In the genomic region with DNA sequence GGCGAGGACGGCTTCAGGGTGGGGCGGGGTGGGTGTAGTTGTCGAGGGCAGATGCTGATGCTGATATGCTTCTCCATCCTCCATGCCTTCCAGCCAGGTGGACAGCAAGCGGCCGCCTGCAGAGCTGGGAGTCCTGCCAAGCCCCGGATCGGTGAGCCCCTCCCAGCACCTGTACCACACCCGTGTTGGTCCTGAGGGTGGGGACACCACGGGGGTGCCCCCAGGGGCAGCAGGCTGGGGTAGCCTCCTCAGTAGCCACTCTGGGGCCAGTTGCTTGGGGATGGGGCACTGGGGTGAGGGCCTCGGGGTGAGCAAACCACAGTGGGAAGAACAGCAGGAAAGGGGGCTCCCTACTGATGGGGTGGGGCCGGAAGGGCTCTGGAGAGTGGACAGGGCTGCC, we compare ENCODE assay signal across 21 cellular contexts. TPM values are rescaled to one million over a fixed set of nuclear protein-coding genes. Genes with fewer than 3 reads are reported as not detected.
DNase-seq lines count a peak whose midpoint lies in the region; ATAC-seq and TF ChIP-seq lines count a peak whose summit lies in the region.
"Had no signal": no experiment of that assay in that cellular context is flagged by ENCODE, and none has a peak within 500 bp of the region (broad histone marks: within the 10 kb centered on the region; RNA-seq: fewer than 3 reads in every experiment).

No MANE protein-coding gene starts in this region.

- DNase-seq in Right ventricle myocardium superior: peak; percentile 29
- DNase-seq in left ventricle myocardium superior: no peak
- DNase-seq in H7: peak; percentile 55
- DNase-seq in colonic mucosa: peak; percentile 43
- peak; percentile 67 for DNase-seq in posterior vena cava (ENCODE audit: low spot score)
- DNase-seq in esophagus squamous epithelium (lab: John Stamatoyannopoulos, UW): no peak
- DNase-seq in activated CD4-positive, alpha-beta T cell treated with anti-CD3 and anti-CD28 coated beads, Interleukin-2, amount 50 U/mL, for 1 hour: no peak
- DNase-seq: DND-41, KBM-7, MM.1S, NCI-H1092, NCI-H1436 treated with DMSO at 0.1 percent for 48 hours, NCI-H2081, NCI-H2171, NCI-H446 treated with DMSO at 0.1 percent for 48 hours, NCI-H774, SHP77 treated with DMSO at 0.1 percent for 48 hours, SK-N-SH had no signal

- ATAC-seq in Right ventricle myocardium superior (ENCODE audit: poor library complexity) (no peak), left ventricle myocardium superior (no peak), HG02610 (IDR thresholded peaks at IDR 0.05; ENCODE audit: unreplicated experiment) (no peak)

- H3K27me3 ChIP-seq in H7 (ENCODE audit: control insufficient read depth, insufficient read depth, low read length) (no peaks in the 10 kb centered on the region), colonic mucosa (no peaks in the 10 kb centered on the region), esophagus squamous epithelium (peaks cover 0 to 22% (median 0%) of the 10 kb centered on the region in 4 donors)

- H3K36me3 ChIP-seq in H7 (replicated peaks; ENCODE audit: control insufficient read depth, insufficient read depth, low read length): no peaks in the 10 kb centered on the region
- no peaks in the 10 kb centered on the region for H3K36me3 ChIP-seq in colonic mucosa
- H3K36me3 ChIP-seq in esophagus squamous epithelium: no peaks in the 10 kb centered on the region

- no peak for TF ChIP-seq POLR2A in esophagus squamous epithelium (IDR thresholded peaks at IDR 0.05)

- intact Hi-C loops in Right ventricle myocardium superior (cut with DNase I) (no loop called here), left ventricle myocardium superior (cut with micrococcal nuclease) (no loop called here), colonic mucosa (cut with DNase I) (no loop called here), posterior vena cava (cut with DNase I) (no loop called here), esophagus squamous epithelium (cut with DNase I) (no loop called here)

- H3K9ac ChIP-seq in colonic mucosa (ENCODE audit: low read depth in 2 of 2, low read length in 2 of 2): no peak overlapping the region
- H3K9ac ChIP-seq: SK-N-SH had no signal

- H3K27ac ChIP-seq in colonic mucosa (no peak overlapping the region), esophagus squamous epithelium (no peak overlapping the region)
- H3K27ac ChIP-seq: HL-60 had no signal

- TF ChIP-seq CTCF in colonic mucosa (IDR thresholded peaks at IDR 0.05) (no peak), esophagus squamous epithelium (IDR thresholded peaks at IDR 0.05) (no peak)

- H3K4me1 ChIP-seq in colonic mucosa: no peaks in the 10 kb centered on the region
- H3K4me1 ChIP-seq in esophagus squamous epithelium: peaks cover 0 to 9% (median 8%) of the 10 kb centered on the region in 3 donors

- H3K9me3 ChIP-seq in colonic mucosa: no peaks in the 10 kb centered on the region
- H3K9me3 ChIP-seq in esophagus squamous epithelium: no peaks in the 10 kb centered on the region
- H3K9me3 ChIP-seq: SK-N-SH had no signal

- H3K4me3 ChIP-seq in H7 (ENCODE audit: insufficient read depth, low read depth, low read length): no peak overlapping the region
- no peak overlapping the region for H3K4me3 ChIP-seq in colonic mucosa
- no peak overlapping the region for H3K4me3 ChIP-seq in esophagus squamous epithelium
- H3K4me3 ChIP-seq: GM12878 had no signal

- WGBS in esophagus squamous epithelium, 2 donors: 19 to 63% methylated on average over 1 to 5 of the region's 12 CpGs

RNA-seq across cellular contexts. Expression of a gene that starts 2.6 kb away (rescaled TPM):
- total RNA-seq in Right ventricle myocardium superior: 0.35 TPM
- 1.1 TPM for total RNA-seq in left ventricle myocardium superior
- 2.0 and 4.0 TPM in 2 replicates for total RNA-seq in H7 (2014; rRNA removed; shearing (Covaris generic))
- 10 to 100 TPM; 41.4 to 55.0 TPM for total RNA-seq in colonic mucosa
- under 1 TPM; 0.32 to 0.95 TPM for total RNA-seq in posterior vena cava
- under 1 TPM in 1 of 4 donors, not detected in 3; 0.59 TPM for total RNA-seq in esophagus squamous epithelium

RNA-seq across cellular contexts. Expression of a gene that starts 40.8 kb away (rescaled TPM):
- total RNA-seq in Right ventricle myocardium superior (66.0 TPM), left ventricle myocardium superior (70.3 TPM), colonic mucosa (10 to 100 TPM; 74.7 to 77.8 TPM), posterior vena cava (10 to 100 TPM; 49.3 to 53.0 TPM), esophagus squamous epithelium (100 to 1,000 TPM in 1 of 4 donors, 10 to 100 TPM in 3; 53.5 to 108 (median 63.3) TPM)
- 32.1 and 36.9 TPM in 2 replicates for total RNA-seq in H7 (2014; rRNA removed; shearing (Covaris generic))

RNA-seq across cellular contexts. Expression of a gene that starts 41.8 kb away (rescaled TPM):
- total RNA-seq in Right ventricle myocardium superior (3.2 TPM), left ventricle myocardium superior (3.4 TPM), colonic mucosa (10 to 100 TPM in 1 of 2 donors, 1 to 10 TPM in 1; 5.6 to 39.2 TPM), posterior vena cava (1 to 10 TPM; 2.3 to 4.4 TPM), esophagus squamous epithelium (1 to 10 TPM; 3.4 to 8.9 (median 5.6) TPM)
- total RNA-seq in H7 (2014; rRNA removed; shearing (Covaris generic)): 20.4 and 20.6 TPM in 2 replicates

Comparison
In these comparisons a context has a peak if more than half of its experiments do, and no peak if none do; other contexts are left out.
1. DNase-seq: peak in Right ventricle myocardium superior (single experiment), H7 (single experiment), colonic mucosa (single experiment) and posterior vena cava (single experiment); none in left ventricle myocardium superior (single experiment), esophagus squamous epithelium (single experiment) and activated CD4-positive, alpha-beta T cell treated with anti-CD3 and anti-CD28 coated beads, Interleukin-2, amount 50 U/mL, for 1 hour (single experiment).